Comparison of ENCODE assay signal across 16 cellular contexts in the genomic region with DNA sequence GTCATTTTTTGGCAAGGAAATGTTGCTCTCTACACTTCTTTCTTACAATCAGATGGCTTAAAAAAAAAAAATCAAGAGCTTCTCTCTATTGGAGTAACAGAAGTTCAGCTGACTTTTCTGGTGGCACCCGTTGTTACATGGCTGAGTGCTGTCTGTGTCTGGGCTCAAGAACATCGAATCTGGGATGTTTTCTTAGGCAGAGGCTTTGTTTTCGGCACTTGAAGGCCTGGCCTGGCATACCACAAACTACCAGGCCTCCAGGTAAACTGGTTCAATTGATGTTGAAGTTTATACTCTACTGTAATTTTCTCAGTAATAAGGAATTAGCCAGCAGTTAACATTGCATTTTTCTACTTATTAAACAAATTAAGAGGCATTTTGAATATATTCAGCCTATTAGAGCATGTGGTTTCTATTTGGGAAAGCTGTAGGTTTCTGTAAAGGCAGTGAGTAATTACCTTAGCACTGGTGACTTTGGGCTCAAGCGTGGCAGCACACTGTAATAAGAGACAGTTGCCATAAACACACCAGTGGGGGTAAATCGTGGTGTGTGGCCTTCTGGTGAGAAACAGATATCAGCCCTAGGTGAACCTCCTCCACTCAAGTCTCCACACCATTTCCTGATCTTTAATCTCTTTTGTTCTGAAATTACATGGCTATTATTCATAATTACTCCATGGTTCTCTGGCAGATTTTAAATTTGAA.
DNase-seq lines count a peak whose midpoint lies in the region; TF ChIP-seq lines count a peak whose summit lies in the region.
"Had no signal": no experiment of that assay in that cellular context is flagged by ENCODE, and none has a peak within 500 bp of the region (broad histone marks: within the 10 kb centered on the region; RNA-seq: fewer than 3 reads in every experiment).

No MANE protein-coding gene starts in this region.

- no peaks in the 10 kb centered on the region for H3K79me2 ChIP-seq in osteoblast (ENCODE audit: insufficient read depth, low read length)

- no peaks in the 10 kb centered on the region for H3K9me3 ChIP-seq in ascending aorta
- no peaks in the 10 kb centered on the region for H3K9me3 ChIP-seq in osteoblast (ENCODE audit: low read depth, low read length)

- intact Hi-C loops in ascending aorta (cut with DNase I): no loop called here
- intact Hi-C loops in dorsolateral prefrontal cortex (cut with DNase I): no loop called here

- H3K27ac ChIP-seq in ascending aorta: peak overlapping the region; percentile 54 to 70
- no peak overlapping the region for H3K27ac ChIP-seq in osteoblast (ENCODE audit: low read depth, low read length)
- H3K27ac ChIP-seq in dorsolateral prefrontal cortex: peak overlapping the region in 3 of 59 donors; percentile 12 to 28 (median 22)
- H3K27ac ChIP-seq: KMS-11 had no signal

- H2AFZ ChIP-seq in osteoblast (ENCODE audit: low read length): peak overlapping the region; percentile 68

- H3K4me3 ChIP-seq in ascending aorta (no peak overlapping the region), osteoblast (ENCODE audit: insufficient read depth, low read length) (no peak overlapping the region), dorsolateral prefrontal cortex (no peak overlapping the region)

- H3K4me2 ChIP-seq in osteoblast (ENCODE audit: insufficient read depth, low read length): no peak overlapping the region
- H3K4me2 ChIP-seq: KMS-11 had no signal

- no peaks in the 10 kb centered on the region for H3K27me3 ChIP-seq in ascending aorta
- H3K27me3 ChIP-seq in osteoblast (ENCODE audit: insufficient read depth, low read length): no peaks in the 10 kb centered on the region
- peaks cover 0 to 34% (median 2%) of the 10 kb centered on the region in 45 donors for H3K27me3 ChIP-seq in dorsolateral prefrontal cortex

- H3K9me3 Mint-ChIP-seq in progenitor cell of endocrine pancreas (ENCODE audit: low read depth): no peaks in the 10 kb centered on the region
- H3K9me3 Mint-ChIP-seq: activated CD4-positive, alpha-beta memory T cell treated with anti-CD3 and anti-CD28 coated beads for 36 hours had no signal

- H3K4me1 Mint-ChIP-seq in progenitor cell of endocrine pancreas (ENCODE audit: low read depth): peaks cover 4% of the 10 kb centered on the region

- H3K4me1 ChIP-seq in ascending aorta (peaks cover 0 to 13% of the 10 kb centered on the region in 2 donors), osteoblast (ENCODE audit: insufficient read depth, low read length) (peaks cover 6% of the 10 kb centered on the region)

- H3K4me3 Mint-ChIP-seq in progenitor cell of endocrine pancreas (ENCODE audit: low read depth): no peak overlapping the region
- H3K4me3 Mint-ChIP-seq: activated CD4-positive, alpha-beta memory T cell treated with anti-CD3 and anti-CD28 coated beads for 36 hours; activated T-cell treated with anti-CD3 and anti-CD28 coated beads, Interleukin-2, amount 50 U/mL, for 72 hours; natural killer cell treated with Interleukin-12 subunit alpha and Interleukin-12 subunit beta and Interleukin-15 and Interleukin-18, amount 100 ng/mL, for 72 hours had no signal

- peaks cover 59% of the 10 kb centered on the region for H3K36me3 Mint-ChIP-seq in progenitor cell of endocrine pancreas (ENCODE audit: insufficient read depth)
- H3K36me3 Mint-ChIP-seq: activated CD4-positive, alpha-beta memory T cell treated with anti-CD3 and anti-CD28 coated beads for 36 hours; natural killer cell treated with Interleukin-12 subunit alpha and Interleukin-12 subunit beta and Interleukin-15 and Interleukin-18, amount 100 ng/mL, for 72 hours had no signal

- no peak overlapping the region for H3K27ac Mint-ChIP-seq in progenitor cell of endocrine pancreas
- H3K27ac Mint-ChIP-seq: activated CD4-positive, alpha-beta memory T cell treated with anti-CD3 and anti-CD28 coated beads for 36 hours; activated T-cell treated with anti-CD3 and anti-CD28 coated beads, Interleukin-2, amount 50 U/mL, for 72 hours; natural killer cell treated with Interleukin-12 subunit alpha and Interleukin-12 subunit beta and Interleukin-15 and Interleukin-18, amount 100 ng/mL, for 72 hours had no signal

- TF ChIP-seq CTCF in ascending aorta (IDR thresholded peaks at IDR 0.05): no peak
- no peak for TF ChIP-seq CTCF in osteoblast (IDR thresholded peaks at IDR 0.05; ENCODE audit: extremely low read depth, low read depth, low read length)
- no peak for TF ChIP-seq CTCF in dorsolateral prefrontal cortex (IDR thresholded peaks at IDR 0.05 in 54 of 56, conservative IDR thresholded peaks at IDR 0.05 in 2 of 56; ENCODE audit: low read depth in 1 of 56, partially characterized antibody in 56 of 56)
- TF ChIP-seq CTCF in progenitor cell of endocrine pancreas (IDR thresholded peaks at IDR 0.05; ENCODE audit: unreplicated experiment): no peak

- H3K36me3 ChIP-seq in ascending aorta (peaks cover 0 to 5% of the 10 kb centered on the region in 2 donors), osteoblast (ENCODE audit: insufficient read depth, low read length) (no peaks in the 10 kb centered on the region)

- no peaks in the 10 kb centered on the region for H4K20me1 ChIP-seq in osteoblast (ENCODE audit: insufficient read depth, low read length)

- H3K27me3 Mint-ChIP-seq in progenitor cell of endocrine pancreas: no peaks in the 10 kb centered on the region
- H3K27me3 Mint-ChIP-seq: activated CD4-positive, alpha-beta memory T cell treated with anti-CD3 and anti-CD28 coated beads for 36 hours had no signal

- DNase-seq in NCI-H2107 treated with DMSO at 0.1 percent for 48 hours (lab: John Stamatoyannopoulos, UW; ENCODE audit: unreplicated experiment): peak; percentile 55
- DNase-seq in NCI-H2107 (lab: John Stamatoyannopoulos, UW): no peak
- peak; percentile 53 to 87 for DNase-seq in NCI-H2081 (lab: John Stamatoyannopoulos, UW)
- no peak for DNase-seq in ascending aorta (ENCODE audit: low spot score in 2 of 2)
- DNase-seq in osteoblast (ENCODE audit: insufficient read length, low spot score, missing footprints): no peak
- DNase-seq in cerebellar cortex (ENCODE audit: low spot score): no peak
- no peak for DNase-seq in dorsolateral prefrontal cortex
- no peak for DNase-seq in progenitor cell of endocrine pancreas (ENCODE audit: low spot score, unreplicated experiment)
- DNase-seq: activated CD4-positive, alpha-beta memory T cell treated with anti-CD3 and anti-CD28 coated beads for 36 hours; activated T-cell treated with anti-CD3 and anti-CD28 coated beads, Interleukin-2, amount 50 U/mL, for 72 hours; DMS79; mesendoderm; NCI-H510A treated with DMSO at 0.1 percent for 48 hours; stimulated activated naive CD8-positive, alpha-beta T cell treated with anti-CD3 and anti-CD28 coated beads, Interleukin-15, Interleukin-2, amounts not matched to agents 100 U/mL and 50 U/mL, for 24 hours had no signal

Comparison
In these comparisons a context has a peak if more than half of its experiments do, and no peak if none do; other contexts are left out.
1. DNase-seq: peak in NCI-H2107 treated with DMSO at 0.1 percent for 48 hours (single experiment) and NCI-H2081 (2 of 2); none in NCI-H2107 (single experiment), ascending aorta (0 of 2), osteoblast (single experiment), cerebellar cortex (single experiment), dorsolateral prefrontal cortex (0 of 10) and progenitor cell of endocrine pancreas (single experiment).